In genomic region chr3:121463745-121464144, GRCh38 we compare ENCODE assay signal across 26 cellular contexts.
"Had no signal": no experiment of that assay in that cellular context is flagged by ENCODE, and none has a peak within 500 bp of the region (broad histone marks: within the 10 kb centered on the region; RNA-seq: fewer than 3 reads in every experiment).

No MANE protein-coding gene starts in this region.

- H3K27me3 ChIP-seq: esophagus muscularis mucosa, foreskin keratinocyte, heart right ventricle, stomach, thyroid gland, upper lobe of left lung, vagina had no signal

- FAIRE-seq: islet of Langerhans, small intestine had no signal

- H3K36me3 ChIP-seq: esophagus muscularis mucosa, left ventricle myocardium inferior, thyroid gland, upper lobe of left lung, vagina had no signal

- H3K4me3 ChIP-seq: esophagus muscularis mucosa, heart right ventricle, left ventricle myocardium inferior, lung, mucosa of descending colon, stomach, thyroid gland, upper lobe of left lung, vagina had no signal

- DNase-seq: activated CD4-positive, alpha-beta T cell treated with anti-CD3 and anti-CD28 coated beads for 48 hours; activated CD4-positive, alpha-beta T cell treated with anti-CD3 and anti-CD28 coated beads, Interleukin-2, amount 50 U/mL, for 48 hours; activated CD8-positive, alpha-beta memory T cell treated with anti-CD3 and anti-CD28 coated beads for 24 hours; activated gamma-delta T cell; activated naive CD4-positive, alpha-beta T cell treated with anti-CD3 and anti-CD28 coated beads, Interleukin-2, amount 50 U/mL, for 16 hours; amygdala; caudate nucleus; endodermal cell; foreskin keratinocyte; heart right ventricle; left ventricle myocardium inferior; mucosa of descending colon; small intestine; stimulated activated CD4-positive, alpha-beta T cell treated with anti-CD3 and anti-CD28 coated beads, Interleukin-15, amount 100 ng/mL, for 24 hours; stimulated activated CD4-positive, alpha-beta T cell treated with anti-CD3 and anti-CD28 coated beads, Interleukin-2, amount 100 ng/mL, for 24 hours; stimulated activated naive B cell treated with anti-CD40 and anti-IgM and Interleukin-4, amounts not matched to agents 10 μg/mL and 1 μg/mL and 100 μg/mL, for 72 hours; stomach; T-helper 17 cell; T1000; thyroid gland; upper lobe of left lung; WERI-Rb-1 had no signal

- H3K27ac ChIP-seq: esophagus muscularis mucosa, foreskin keratinocyte, heart right ventricle, left ventricle myocardium inferior, stomach, thyroid gland, upper lobe of left lung, vagina, WERI-Rb-1 had no signal

- H3K4me1 ChIP-seq: esophagus muscularis mucosa, foreskin keratinocyte, heart right ventricle, left ventricle myocardium inferior, stomach, thyroid gland, upper lobe of left lung, vagina had no signal

- H3K9me3 ChIP-seq: esophagus muscularis mucosa, heart right ventricle, left ventricle myocardium inferior, mucosa of descending colon, stomach, thyroid gland, upper lobe of left lung, vagina had no signal
